Comparison of ENCODE assay signal across 7 cellular contexts in the genomic region with DNA sequence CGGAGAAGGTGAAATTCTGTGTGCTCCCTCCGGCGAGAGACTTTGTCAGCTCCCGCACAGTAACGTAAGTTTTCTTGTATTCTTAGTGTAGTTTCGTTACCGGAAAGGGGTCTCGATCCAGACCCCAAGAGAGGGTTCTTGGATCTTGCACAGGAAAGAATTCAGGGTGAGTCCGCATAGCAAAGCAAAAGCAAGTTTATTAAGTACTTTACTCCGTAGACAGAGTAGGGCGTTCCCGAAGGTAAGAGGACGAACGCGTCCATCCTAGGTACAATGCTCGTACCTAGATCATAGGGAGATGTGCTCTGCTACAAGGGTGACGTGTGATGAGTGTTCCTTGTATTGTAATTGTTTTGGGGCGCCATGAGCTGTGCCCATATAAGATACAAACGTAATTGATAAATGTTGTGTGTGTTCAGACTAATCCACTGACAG. TPM values are rescaled to one million over a fixed set of nuclear protein-coding genes. Genes with fewer than 3 reads are reported as not detected.
DNase-seq lines count a peak whose midpoint lies in the region; ATAC-seq, FAIRE-seq and TF ChIP-seq lines count a peak whose summit lies in the region.

No MANE protein-coding gene starts in this region.

- no peaks in the 10 kb centered on the region for H3K27me3 ChIP-seq in OCI-LY3 (ENCODE audit: low read depth, low read length)
- no peaks in the 10 kb centered on the region for H3K27me3 ChIP-seq in endothelial cell of umbilical vein (ENCODE audit: control insufficient read depth in 2 of 2, insufficient read depth in 2 of 2, low read length in 2 of 2)
- H3K27me3 ChIP-seq in neuron (ENCODE audit: insufficient read depth, low read length), result no peaks in the 10 kb centered on the region

- peaks cover 16% of the 10 kb centered on the region for H3K4me1 ChIP-seq in OCI-LY3 (ENCODE audit: low read length)
- peaks cover 29% of the 10 kb centered on the region for H3K4me1 ChIP-seq in endothelial cell of umbilical vein (ENCODE audit: control insufficient read depth, extremely low read depth, insufficient read depth, low read length)
- H3K4me1 ChIP-seq in neuron (ENCODE audit: insufficient read depth, low read length), result peaks cover 27% of the 10 kb centered on the region

- DNase-seq in endothelial cell of umbilical vein (ENCODE audit: low read depth, low spot score) (no peak), mucosa of gallbladder (ENCODE audit: low spot score) (no peak)
- DNase-seq in stimulated activated naive CD4-positive, alpha-beta T cell (lab: John Stamatoyannopoulos, UW), result no peak

- no peaks in the 10 kb centered on the region for H3K9me1 ChIP-seq in endothelial cell of umbilical vein (replicated peaks; ENCODE audit: control insufficient read depth, extremely low read depth, insufficient read depth, low read length)

- BruUV-seq in endothelial cell of umbilical vein (replicated peaks; lab: Mats Ljungman, UMichigan), result TSS peak; percentile 61

- peak overlapping the region; percentile 78 for H3K4me2 ChIP-seq in OCI-LY3 (ENCODE audit: low read length)
- peak overlapping the region; percentile 66 for H3K4me2 ChIP-seq in endothelial cell of umbilical vein (ENCODE audit: insufficient read depth, low read length)

- H3K9me3 ChIP-seq in OCI-LY3 (ENCODE audit: insufficient read depth, low read length), result 0 out of 2 replicates have a peak, but pooled peaks cover 4% of the 10 kb centered on the region
- H3K9me3 ChIP-seq in endothelial cell of umbilical vein (replicated peaks; ENCODE audit: control insufficient read depth, insufficient read depth, low read length), result no peaks in the 10 kb centered on the region
- peaks cover 7% of the 10 kb centered on the region for H3K9me3 ChIP-seq in neuron (ENCODE audit: low read length)

- H3K9ac ChIP-seq in OCI-LY3 (ENCODE audit: low read length) (peak overlapping the region; percentile 92), endothelial cell of umbilical vein (replicated peaks; ENCODE audit: extremely low read depth, insufficient read depth, low read length) (peak overlapping the region; percentile 89)

- TF ChIP-seq POLR2A in endothelial cell of umbilical vein (IDR thresholded peaks at IDR 0.05; ENCODE audit: low read depth, low read length), result no peak

- H3K27ac ChIP-seq in OCI-LY3 (ENCODE audit: low read length), result no peak overlapping the region
- peak overlapping the region; percentile 80 for H3K27ac ChIP-seq in endothelial cell of umbilical vein (ENCODE audit: insufficient read depth, low read depth, low read length)

- TF ChIP-seq CTCF in OCI-LY3 (IDR thresholded peaks at IDR 0.05; ENCODE audit: low read depth, low read length) (no peak), endothelial cell of umbilical vein (IDR thresholded peaks at IDR 0.05; ENCODE audit: extremely low read depth in 1 of 2, insufficient read depth in 1 of 2, low read depth in 1 of 2, low read length in 2 of 2) (no peak)

- CTCF ChIA-PET in endothelial cell of umbilical vein (lab: Charles Lee), result interaction anchor here (0.6 to 2.9 kb wide), 10 partner anchors 15 to 141 kb away, joined by 3 to 16 read pairs (median 5); partner anchors contain the start of gene IFI27L2

- POLR2A ChIA-PET in endothelial cell of umbilical vein (lab: Charles Lee), result interaction anchor here (0.7 to 2.0 kb wide), 5 partner anchors 11 to 51 kb away, joined by 3 to 5 read pairs (median 4); partner anchors contain the start of genes IFI27 and IFI27L2

- intact Hi-C loops in endothelial cell of umbilical vein (cut with micrococcal nuclease), result loop anchor here (1.0 to 5.0 kb wide), 4 partner anchors 30 to 91 kb away; partner anchors contain the start of gene PPP4R4

- H3K79me2 ChIP-seq in OCI-LY3 (ENCODE audit: low read length), result peaks cover 52% of the 10 kb centered on the region
- H3K79me2 ChIP-seq in endothelial cell of umbilical vein (ENCODE audit: control insufficient read depth, insufficient read depth, low read length), result peaks cover 45% of the 10 kb centered on the region

- H2AFZ ChIP-seq in OCI-LY3 (ENCODE audit: low read depth, low read length) (peak overlapping the region; percentile 67), endothelial cell of umbilical vein (ENCODE audit: low read depth, low read length) (peak overlapping the region; percentile 78), neuron (ENCODE audit: low read depth, low read length) (peak overlapping the region; percentile 88)

- no peak for FAIRE-seq in endothelial cell of umbilical vein (lab: Jason Lieb, UNC)

- dilution Hi-C loops in endothelial cell of umbilical vein (cut with MboI; ENCODE audit: extremely low pct_ligation_motif_present, low sequenced_read_pairs), result no loop called here

- H4K20me1 ChIP-seq in OCI-LY3 (ENCODE audit: insufficient read depth, low read length) (peaks cover 32% of the 10 kb centered on the region), endothelial cell of umbilical vein (replicated peaks; ENCODE audit: control insufficient read depth, extremely low read depth, insufficient read depth, low read length) (no peaks in the 10 kb centered on the region)

- H3K4me3 ChIP-seq in OCI-LY3 (ENCODE audit: low read length) (peak overlapping the region; percentile 86), endothelial cell of umbilical vein (replicated peaks in 1 of 3; ENCODE audit: insufficient read depth in 1 of 3, low read depth in 1 of 3, low read length in 3 of 3) (peak overlapping the region; percentile 67 to 88 (median 82)), neuron (ENCODE audit: low read length) (peak overlapping the region; percentile 65)

- H3K36me3 ChIP-seq in OCI-LY3 (replicated peaks; ENCODE audit: low read depth, low read length), result peaks cover 34% of the 10 kb centered on the region
- peaks cover 3 to 5% of the 10 kb centered on the region in 2 experiments for H3K36me3 ChIP-seq in endothelial cell of umbilical vein (ENCODE audit: control insufficient read depth in 2 of 2, extremely low read depth in 1 of 2, insufficient read depth in 2 of 2, low read length in 2 of 2)
- H3K36me3 ChIP-seq in neuron (ENCODE audit: insufficient read depth, low read length), result peaks cover 28% of the 10 kb centered on the region

- ATAC-seq in GM18861 (IDR thresholded peaks at IDR 0.05; ENCODE audit: unreplicated experiment) (peak; percentile 18), HG02571 (IDR thresholded peaks at IDR 0.05; ENCODE audit: unreplicated experiment) (peak; percentile 19)

TF ChIP-seq in endothelial cell of umbilical vein, 7 proteins besides CTCF, POLR2A, EP300 and RAD21:
- TF ChIP-seq FOS (IDR thresholded peaks at IDR 0.05; ENCODE audit: borderline replicate concordance, insufficient read depth, low read length), result no peak

RNA-seq across cellular contexts. Expression of gene IFI27L1, which starts 0.3 kb away (rescaled TPM):
- total RNA-seq in endothelial cell of umbilical vein (31.1 and 31.8 TPM in 2 replicates), mucosa of gallbladder (19.8 TPM)
- polyA plus RNA-seq in endothelial cell of umbilical vein, result 32.9 and 38.1 TPM in 2 replicates
- 28.3 and 28.8 TPM in 2 replicates for polyA plus RNA-seq in endothelial cell of umbilical vein (2011; cell fraction: cytosol; rRNA removed)
- 23.2 and 26.8 TPM in 2 replicates for polyA plus RNA-seq in endothelial cell of umbilical vein (2011; cell fraction: nucleus; rRNA removed)
- 12.9 and 14.3 TPM in 2 replicates for polyA plus RNA-seq in endothelial cell of umbilical vein (2012)
- 9.7 and 13.9 TPM in 2 replicates for polyA minus RNA-seq in endothelial cell of umbilical vein
- 5.0 TPM for polyA minus RNA-seq in endothelial cell of umbilical vein (2011; cell fraction: cytosol; rRNA and poly(A)+ RNA removed)
- 6.0 and 7.1 TPM in 2 replicates for polyA minus RNA-seq in endothelial cell of umbilical vein (2011; cell fraction: nucleus; rRNA and poly(A)+ RNA removed)

RNA-seq across cellular contexts. Expression of gene DDX24, which starts 0.4 kb away (rescaled TPM):
- total RNA-seq in endothelial cell of umbilical vein (132 and 141 TPM in 2 replicates), mucosa of gallbladder (187 TPM)
- polyA plus RNA-seq in endothelial cell of umbilical vein, result 86.7 and 88.3 TPM in 2 replicates
- 111 and 132 TPM in 2 replicates for polyA plus RNA-seq in endothelial cell of umbilical vein (2011; cell fraction: cytosol; rRNA removed)
- polyA plus RNA-seq in endothelial cell of umbilical vein (2011; cell fraction: nucleus; rRNA removed), result 157 and 197 TPM in 2 replicates
- polyA plus RNA-seq in endothelial cell of umbilical vein (2012), result 98.6 and 133 TPM in 2 replicates
- polyA minus RNA-seq in endothelial cell of umbilical vein, result 89.8 and 103 TPM in 2 replicates
- 80.2 TPM for polyA minus RNA-seq in endothelial cell of umbilical vein (2011; cell fraction: cytosol; rRNA and poly(A)+ RNA removed)
- polyA minus RNA-seq in endothelial cell of umbilical vein (2011; cell fraction: nucleus; rRNA and poly(A)+ RNA removed), result 32.3 and 46.5 TPM in 2 replicates

RNA-seq across cellular contexts. Expression of gene IFI27, which starts 29.1 kb away (rescaled TPM):
- 72.0 and 126 TPM in 2 replicates for total RNA-seq in endothelial cell of umbilical vein
- polyA plus RNA-seq in endothelial cell of umbilical vein, result 1,265 and 1,831 TPM in 2 replicates
- 583 and 646 TPM in 2 replicates for polyA plus RNA-seq in endothelial cell of umbilical vein (2011; cell fraction: cytosol; rRNA removed)
- 152 and 165 TPM in 2 replicates for polyA plus RNA-seq in endothelial cell of umbilical vein (2011; cell fraction: nucleus; rRNA removed)
- polyA plus RNA-seq in endothelial cell of umbilical vein (2012), result 188 and 262 TPM in 2 replicates
- polyA minus RNA-seq in endothelial cell of umbilical vein, result 158 and 177 TPM in 2 replicates
- 14.8 TPM for polyA minus RNA-seq in endothelial cell of umbilical vein (2011; cell fraction: cytosol; rRNA and poly(A)+ RNA removed)
- 17.9 and 22.7 TPM in 2 replicates for polyA minus RNA-seq in endothelial cell of umbilical vein (2011; cell fraction: nucleus; rRNA and poly(A)+ RNA removed)
- total RNA-seq in mucosa of gallbladder, result 478 TPM

RNA-seq across cellular contexts. Expression of gene IFI27L2, which starts 48.0 kb away (rescaled TPM):
- total RNA-seq in endothelial cell of umbilical vein, result 11.0 and 28.7 TPM in 2 replicates
- polyA plus RNA-seq in endothelial cell of umbilical vein, result 82.9 and 93.9 TPM in 2 replicates
- polyA plus RNA-seq in endothelial cell of umbilical vein (2011; cell fraction: cytosol; rRNA removed), result 38.2 and 42.4 TPM in 2 replicates
- polyA plus RNA-seq in endothelial cell of umbilical vein (2011; cell fraction: nucleus; rRNA removed), result 11.3 and 14.6 TPM in 2 replicates
- polyA plus RNA-seq in endothelial cell of umbilical vein (2012), result 51.7 and 60.2 TPM in 2 replicates
- polyA minus RNA-seq in endothelial cell of umbilical vein, result 8.5 and 15.9 TPM in 2 replicates
- polyA minus RNA-seq in endothelial cell of umbilical vein (2011; cell fraction: cytosol; rRNA and poly(A)+ RNA removed), result 15.6 TPM
- 2.3 and 3.8 TPM in 2 replicates for polyA minus RNA-seq in endothelial cell of umbilical vein (2011; cell fraction: nucleus; rRNA and poly(A)+ RNA removed)
- total RNA-seq in mucosa of gallbladder, result 61.8 TPM

RNA-seq across cellular contexts. Expression of gene OTUB2, which starts 55.3 kb away (rescaled TPM):
- total RNA-seq in endothelial cell of umbilical vein (1.1 and 1.6 TPM in 2 replicates), mucosa of gallbladder (2.1 TPM)
- 0.53 and 0.70 TPM in 2 replicates for polyA plus RNA-seq in endothelial cell of umbilical vein
- polyA plus RNA-seq in endothelial cell of umbilical vein (2011; cell fraction: cytosol; rRNA removed), result 0.59 and 0.61 TPM in 2 replicates
- polyA plus RNA-seq in endothelial cell of umbilical vein (2011; cell fraction: nucleus; rRNA removed), result 0.62 and 0.67 TPM in 2 replicates
- 1.7 and 1.9 TPM in 2 replicates for polyA plus RNA-seq in endothelial cell of umbilical vein (2012)
- 2.4 and 2.7 TPM in 2 replicates for polyA minus RNA-seq in endothelial cell of umbilical vein
- polyA minus RNA-seq in endothelial cell of umbilical vein (2011; cell fraction: cytosol; rRNA and poly(A)+ RNA removed), result 0.61 TPM
- polyA minus RNA-seq in endothelial cell of umbilical vein (2011; cell fraction: nucleus; rRNA and poly(A)+ RNA removed), result 0.63 and 0.82 TPM in 2 replicates
